ENCODE assay signal across 20 cellular contexts in the genomic region with DNA sequence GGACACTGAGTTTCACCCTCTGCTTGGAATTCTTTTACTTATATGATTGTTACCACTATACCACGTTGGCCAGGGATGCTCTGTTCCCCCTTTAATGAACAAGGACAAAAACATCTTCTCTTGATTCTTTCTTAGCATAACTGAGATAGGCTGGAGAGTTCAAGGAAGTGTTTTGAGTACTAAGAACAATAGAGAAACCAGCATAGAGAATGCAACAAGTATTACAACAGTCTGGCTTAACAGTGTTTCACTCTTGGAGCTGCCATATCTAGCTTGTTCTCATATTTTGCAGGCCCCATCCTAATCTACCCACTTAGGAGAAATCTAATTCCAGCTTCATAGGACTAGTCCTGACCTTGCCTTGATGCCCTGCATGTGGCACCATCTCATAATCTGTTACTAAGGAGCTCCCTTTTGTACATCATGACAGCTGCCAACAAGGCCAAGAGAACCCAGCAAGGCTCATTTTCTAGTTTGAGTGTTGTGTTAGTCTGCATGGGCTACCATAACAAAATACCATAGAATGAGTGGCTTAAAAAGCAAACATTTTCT. TPM values are rescaled to one million over a fixed set of nuclear protein-coding genes. Genes with fewer than 3 reads are reported as not detected.
DNase-seq lines count a peak whose midpoint lies in the region; ATAC-seq lines count a peak whose summit lies in the region.
"Had no signal": no experiment of that assay in that cellular context is flagged by ENCODE, and none has a peak within 500 bp of the region (broad histone marks: within the 10 kb centered on the region; RNA-seq: fewer than 3 reads in every experiment).

No MANE protein-coding gene starts in this region.

- H4K12ac ChIP-seq in trophoblast cell (ENCODE audit: low read depth, low read length): no peak overlapping the region

- in situ Hi-C loops in G401 (cut with HindIII; ENCODE audit: low sequenced_read_pairs): no loop called here

- no peaks in the 10 kb centered on the region for H3K27me3 ChIP-seq in trophoblast cell (ENCODE audit: insufficient read depth, low read length)
- H3K27me3 ChIP-seq: adrenal gland, heart right ventricle had no signal

- H2BK5ac ChIP-seq in trophoblast cell (ENCODE audit: low read depth, low read length, poor library complexity): peak overlapping the region; percentile 21

- no peak overlapping the region for H3K14ac ChIP-seq in trophoblast cell (ENCODE audit: low read length)

- H3K79me1 ChIP-seq in trophoblast cell (ENCODE audit: low read length): peaks cover 8% of the 10 kb centered on the region

- H3K79me2 ChIP-seq in trophoblast cell (ENCODE audit: control insufficient read depth, insufficient read depth, low read length, poor library complexity): peaks cover 4% of the 10 kb centered on the region

- no peak overlapping the region for H2BK12ac ChIP-seq in trophoblast cell (ENCODE audit: low read length)

- H3K27me3 Mint-ChIP-seq in T-helper 1 cell treated with Interleukin-12 subunit alpha and Interleukin-12 subunit beta and Interleukin-4 antibody, amounts not matched to agents 30 μg/mL and 1 μg/mL, for 36 hours (ENCODE audit: low read depth): no peaks in the 10 kb centered on the region
- no peaks in the 10 kb centered on the region for H3K27me3 Mint-ChIP-seq in activated naive CD8-positive, alpha-beta T cell treated with anti-CD3 and anti-CD28 coated beads, Interleukin-2, amount 50 U/mL, for 24 hours

- H3K23ac ChIP-seq in trophoblast cell (ENCODE audit: low read length): no peak overlapping the region

- peaks cover 61% of the 10 kb centered on the region for H3K4me1 Mint-ChIP-seq in T-helper 1 cell treated with Interleukin-12 subunit alpha and Interleukin-12 subunit beta and Interleukin-4 antibody, amounts not matched to agents 30 μg/mL and 1 μg/mL, for 36 hours (ENCODE audit: low read depth)
- H3K4me1 Mint-ChIP-seq in activated naive CD8-positive, alpha-beta T cell treated with anti-CD3 and anti-CD28 coated beads, Interleukin-2, amount 50 U/mL, for 24 hours: peaks cover 92% of the 10 kb centered on the region

- WGBS in trophoblast cell (ENCODE audit: extremely low coverage, insufficient coverage, insufficient read length): no CpG with 5 or more reads among the region's 1 CpG

- no peak overlapping the region for H3K4me3 ChIP-seq in trophoblast cell (ENCODE audit: low read depth, low read length)
- H3K4me3 ChIP-seq: adrenal gland, heart right ventricle had no signal

- ATAC-seq in HG03280 (IDR thresholded peaks at IDR 0.05; ENCODE audit: unreplicated experiment): peak; percentile 45
- ATAC-seq in activated naive CD8-positive, alpha-beta T cell treated with anti-CD3 and anti-CD28 coated beads, Interleukin-2, amount 50 U/mL, for 24 hours: peak; percentile 6
- ATAC-seq in HG03342 (IDR thresholded peaks at IDR 0.05; ENCODE audit: unreplicated experiment): no peak

- no peak overlapping the region for H2AFZ ChIP-seq in trophoblast cell (ENCODE audit: insufficient read depth, low read length, poor library complexity)

- peak overlapping the region; percentile 68 for H3K27ac Mint-ChIP-seq in T-helper 1 cell treated with Interleukin-12 subunit alpha and Interleukin-12 subunit beta and Interleukin-4 antibody, amounts not matched to agents 30 μg/mL and 1 μg/mL, for 36 hours
- peak overlapping the region; percentile 76 for H3K27ac Mint-ChIP-seq in activated naive CD8-positive, alpha-beta T cell treated with anti-CD3 and anti-CD28 coated beads, Interleukin-2, amount 50 U/mL, for 24 hours

- no peak for DNase-seq in T-helper 1 cell
- no peak for DNase-seq in activated naive CD8-positive, alpha-beta T cell treated with anti-CD3 and anti-CD28 coated beads, Interleukin-2, amount 50 U/mL, for 24 hours
- DNase-seq in trophoblast cell: peak; percentile 23 to 55
- DNase-seq in ecto neural progenitor cell (ENCODE audit: low spot score): no peak
- no peak for DNase-seq in G401 (ENCODE audit: low spot score)
- DNase-seq: adrenal gland; COR-L47; heart right ventricle; NCI-H187; NCI-H69; stimulated activated CD4-positive, alpha-beta T cell treated with anti-CD3 and anti-CD28 coated beads, Interleukin-2, amount 100 ng/mL, for 48 hours; stimulated activated naive CD4-positive, alpha-beta T cell had no signal

- H3K4me3 Mint-ChIP-seq in T-helper 1 cell treated with Interleukin-12 subunit alpha and Interleukin-12 subunit beta and Interleukin-4 antibody, amounts not matched to agents 30 μg/mL and 1 μg/mL, for 36 hours: no peak overlapping the region
- H3K4me3 Mint-ChIP-seq in activated naive CD8-positive, alpha-beta T cell treated with anti-CD3 and anti-CD28 coated beads, Interleukin-2, amount 50 U/mL, for 24 hours: no peak overlapping the region

- H3K4ac ChIP-seq in trophoblast cell (ENCODE audit: low read depth, low read length): no peak overlapping the region

- no peak overlapping the region for H4K91ac ChIP-seq in trophoblast cell (ENCODE audit: low read depth, low read length)

- peaks cover 14 to 25% of the 10 kb centered on the region in 2 experiments for H3K4me1 ChIP-seq in trophoblast cell (ENCODE audit: control insufficient read depth in 1 of 2, insufficient read depth in 2 of 2, low read length in 2 of 2)

- peak overlapping the region; percentile 83 for H3K27ac ChIP-seq in trophoblast cell (ENCODE audit: low read depth, low read length)
- H3K27ac ChIP-seq: 22Rv1, adrenal gland, epithelial cell of prostate had no signal

- H3K18ac ChIP-seq in trophoblast cell (ENCODE audit: low read length): peak overlapping the region; percentile 50

- H2BK120ac ChIP-seq in trophoblast cell (ENCODE audit: insufficient read depth, low read length, poor library complexity): no peak overlapping the region

- no peak overlapping the region for H4K8ac ChIP-seq in trophoblast cell (ENCODE audit: low read depth, low read length)

- H3K36me3 Mint-ChIP-seq in T-helper 1 cell treated with Interleukin-12 subunit alpha and Interleukin-12 subunit beta and Interleukin-4 antibody, amounts not matched to agents 30 μg/mL and 1 μg/mL, for 36 hours (ENCODE audit: low read depth): peaks cover 11% of the 10 kb centered on the region
- peaks cover 15% of the 10 kb centered on the region for H3K36me3 Mint-ChIP-seq in activated naive CD8-positive, alpha-beta T cell treated with anti-CD3 and anti-CD28 coated beads, Interleukin-2, amount 50 U/mL, for 24 hours (ENCODE audit: low read depth)

- H3K9ac ChIP-seq in trophoblast cell (ENCODE audit: low read length): no peak overlapping the region

- H3K9me3 Mint-ChIP-seq in T-helper 1 cell treated with Interleukin-12 subunit alpha and Interleukin-12 subunit beta and Interleukin-4 antibody, amounts not matched to agents 30 μg/mL and 1 μg/mL, for 36 hours: no peaks in the 10 kb centered on the region
- H3K9me3 Mint-ChIP-seq in activated naive CD8-positive, alpha-beta T cell treated with anti-CD3 and anti-CD28 coated beads, Interleukin-2, amount 50 U/mL, for 24 hours: no peaks in the 10 kb centered on the region

- H3K36me3 ChIP-seq in trophoblast cell (ENCODE audit: control insufficient read depth in 1 of 2, insufficient read depth in 2 of 2, low read length in 2 of 2): no peaks in the 10 kb centered on the region
- H3K36me3 ChIP-seq: adrenal gland had no signal

- no peak overlapping the region for H2AK5ac ChIP-seq in trophoblast cell (ENCODE audit: low read length)

- no peak overlapping the region for H3K4me2 ChIP-seq in trophoblast cell (ENCODE audit: low read length)

- no peaks in the 10 kb centered on the region for H3K9me3 ChIP-seq in trophoblast cell (ENCODE audit: insufficient read depth, low read depth, low read length)
- H3K9me3 ChIP-seq: adrenal gland, heart right ventricle had no signal

RNA-seq across cellular contexts. Expression of gene PACS1, which starts 37.6 kb away (rescaled TPM):
- 63.7 and 65.0 TPM in 2 replicates for polyA plus RNA-seq in trophoblast cell (2013)
- total RNA-seq in G401 (2014; rRNA removed; shearing (Covaris generic)): 10.5 and 23.2 TPM in 2 replicates

RNA-seq across cellular contexts. Expression of gene SF3B2, which starts 55.5 kb away (rescaled TPM):
- 157 and 158 TPM in 2 replicates for polyA plus RNA-seq in trophoblast cell (2013)
- 264 TPM in 2 replicates for total RNA-seq in G401 (2014; rRNA removed; shearing (Covaris generic))

RNA-seq across cellular contexts. Expression of gene GAL3ST3, which starts 58.7 kb away (rescaled TPM):
- 0.12 TPM in 2 replicates for polyA plus RNA-seq in trophoblast cell (2013)
- total RNA-seq in G401 (2014; rRNA removed; shearing (Covaris generic)): not detected in 2 replicates
- total RNA-seq: myocyte; RPMI7951; T-helper 1 cell treated with Interleukin-12 subunit alpha and Interleukin-12 subunit beta and Interleukin-4 antibody, amounts not matched to agents 30 ng/mL and 1 ng/mL, for 36 hours had no signal
- polyA plus RNA-seq: adrenal gland had no signal

Comparison
In these comparisons a context has a peak if more than half of its experiments do, and no peak if none do; other contexts are left out.
1. DNase-seq: peak in trophoblast cell (2 of 2); none in T-helper 1 cell (0 of 5), activated naive CD8-positive, alpha-beta T cell treated with anti-CD3 and anti-CD28 coated beads, Interleukin-2, amount 50 U/mL, for 24 hours (single experiment), ecto neural progenitor cell (single experiment) and G401 (single experiment).